ENCODE assay signal across 9 cellular contexts in genomic region chr22:44752285-44753188, GRCh38. TPM values are rescaled to one million over a fixed set of nuclear protein-coding genes. Genes with fewer than 3 reads are reported as not detected.
DNase-seq lines count a peak whose midpoint lies in the region; ATAC-seq and TF ChIP-seq lines count a peak whose summit lies in the region.
"Had no signal": no experiment of that assay in that cellular context is flagged by ENCODE, and none has a peak within 500 bp of the region (broad histone marks: within the 10 kb centered on the region; RNA-seq: fewer than 3 reads in every experiment).

Gene ARHGAP8, plus strand, starts transcription at chr22:44752575. Its CDS starts 33,953 bp downstream, at chr22:44786528.

- H3K9ac ChIP-seq in SK-N-SH (no peak within 1 kb of the TSS), iPS-18a (ENCODE audit: low read length) (peak within 1 kb of the TSS; percentile 68)

- no peak within 1 kb of the TSS for H2AFZ ChIP-seq in SK-N-SH (ENCODE audit: low read depth)

- H3K27ac Mint-ChIP-seq in WTC11: no peak within 1 kb of the TSS
- H3K27ac Mint-ChIP-seq in stimulated activated naive B cell treated with anti-CD40 and anti-IgM and Interleukin-4, amounts not matched to agents 10 μg/mL and 1 μg/mL and 100 μg/mL, for 72 hours: peak within 1 kb of the TSS; percentile 25

- peaks cover 39% of the 10 kb centered on the region for H3K4me1 Mint-ChIP-seq in WTC11
- peaks cover 2 to 10% of the 10 kb centered on the region in 2 donors for H3K4me1 Mint-ChIP-seq in stimulated activated naive B cell treated with anti-CD40 and anti-IgM and Interleukin-4, amounts not matched to agents 10 μg/mL and 1 μg/mL and 100 μg/mL, for 72 hours

- H3F3A ChIP-seq in SK-N-SH (replicated peaks; ENCODE audit: insufficient read depth): no peaks in the 10 kb centered on the region

- no peak for TF ChIP-seq RAD21 in SK-N-SH (IDR thresholded peaks at IDR 0.05; ENCODE audit: low read length)

- H3K4me3 ChIP-seq in SK-N-SH (ENCODE audit: low read depth in 2 of 2, low read length in 1 of 2) (peak within 1 kb of the TSS in 1 of 2 experiments; percentile 2; a peak in 1 of 4 replicates), iPS-18a (ENCODE audit: low read length) (peak within 1 kb of the TSS; percentile 75)

- H3K27ac ChIP-seq in SK-N-SH (ENCODE audit: low read depth in 2 of 2, low read length in 1 of 2) (no peak within 1 kb of the TSS), iPS-18a (ENCODE audit: low read length) (no peak within 1 kb of the TSS)

- H3K4me2 ChIP-seq in SK-N-SH: no peak within 1 kb of the TSS

- no peaks in the 10 kb centered on the region for H3K79me2 ChIP-seq in SK-N-SH (ENCODE audit: insufficient read depth)

- TF ChIP-seq CTCF in SK-N-SH (IDR thresholded peaks at IDR 0.05) (no peak), WTC11 (IDR thresholded peaks at IDR 0.05) (no peak)

- H3K4me1 ChIP-seq in SK-N-SH (ENCODE audit: control insufficient read depth in 1 of 2, insufficient read depth in 2 of 2, low read depth in 1 of 2, low read length in 1 of 2) (peaks cover 0 to 2% of the 10 kb centered on the region in 2 experiments; a peak in 1 of 4 replicates), iPS-18a (ENCODE audit: control insufficient read depth, low read depth, low read length) (peaks cover 15% of the 10 kb centered on the region)

- H3K36me3 Mint-ChIP-seq in WTC11: no peaks in the 10 kb centered on the region
- H3K36me3 Mint-ChIP-seq in stimulated activated naive B cell treated with anti-CD40 and anti-IgM and Interleukin-4, amounts not matched to agents 10 μg/mL and 1 μg/mL and 100 μg/mL, for 72 hours: no peaks in the 10 kb centered on the region

- peak within 1 kb of the TSS; percentile 81 for H3K4me3 Mint-ChIP-seq in WTC11
- H3K4me3 Mint-ChIP-seq in stimulated activated naive B cell treated with anti-CD40 and anti-IgM and Interleukin-4, amounts not matched to agents 10 μg/mL and 1 μg/mL and 100 μg/mL, for 72 hours: peak within 1 kb of the TSS; percentile 79 to 83

- DNase-seq in SK-N-SH: peak; percentile 74
- peak; percentile 69 for DNase-seq in WTC11 (ENCODE audit: low spot score)
- no peak for DNase-seq in stimulated activated naive B cell treated with anti-CD40 and anti-IgM and Interleukin-4, amounts not matched to agents 10 μg/mL and 1 μg/mL and 100 μg/mL, for 72 hours
- DNase-seq in medulla oblongata (ENCODE audit: extremely low spot score): no peak
- no peak for DNase-seq in CD1c-positive myeloid dendritic cell (ENCODE audit: extremely low spot score)
- DNase-seq: AML-193 had no signal

- H3K9me3 Mint-ChIP-seq in WTC11: peaks cover 3% of the 10 kb centered on the region; the same call in 1 of the 2 replicates
- H3K9me3 Mint-ChIP-seq in stimulated activated naive B cell treated with anti-CD40 and anti-IgM and Interleukin-4, amounts not matched to agents 10 μg/mL and 1 μg/mL and 100 μg/mL, for 72 hours: no peaks in the 10 kb centered on the region

- H3K36me3 ChIP-seq in SK-N-SH (replicated peaks in 1 of 2; ENCODE audit: control insufficient read depth in 1 of 2, insufficient read depth in 2 of 2, low read length in 1 of 2) (no peaks in the 10 kb centered on the region), iPS-18a (ENCODE audit: control insufficient read depth, low read depth, low read length) (no peaks in the 10 kb centered on the region)

- WGBS in SK-N-SH (ENCODE audit: low lambda C conversion rate): 36% methylated on average over 39 of the region's 78 CpGs

- no peaks in the 10 kb centered on the region for H4K20me1 ChIP-seq in SK-N-SH (ENCODE audit: insufficient read depth)

- no peak for TF ChIP-seq EP300 in SK-N-SH (IDR thresholded peaks at IDR 0.05; ENCODE audit: borderline replicate concordance in 1 of 2, low read depth in 1 of 2, low read length in 1 of 2)

- H3K9me3 ChIP-seq in SK-N-SH (no peaks in the 10 kb centered on the region), iPS-18a (ENCODE audit: control insufficient read depth, low read depth, low read length) (no peaks in the 10 kb centered on the region)

- CTCF ChIA-PET in SK-N-SH (lab: Yijun Ruan, JAX) (interaction anchor here (2.1 to 3.2 kb wide), 2 partner anchors 18 to 68 kb away, joined by 6 to 11 read pairs; no protein-coding TSS in a partner anchor), WTC11 (lab: Charles Lee) (interaction anchor here (0.6 to 2.4 kb wide), 5 partner anchors 44 to 546 kb away, joined by 3 to 13 read pairs (median 4); no protein-coding TSS in a partner anchor)

- no peaks in the 10 kb centered on the region for H3K27me3 ChIP-seq in SK-N-SH (ENCODE audit: insufficient read depth)
- peaks cover 11% of the 10 kb centered on the region for H3K27me3 ChIP-seq in iPS-18a (ENCODE audit: control insufficient read depth, insufficient read depth, low read length)

- ATAC-seq in SK-N-SH treated with all-trans-retinoic acid at 6 μM for 48 hours (no peak), WTC11 (peak; percentile 65), HG03378 (IDR thresholded peaks at IDR 0.05; ENCODE audit: unreplicated experiment) (no peak)
- ATAC-seq in stimulated activated naive B cell treated with anti-CD40 and anti-IgM and Interleukin-4, amounts not matched to agents 10 μg/mL and 1 μg/mL and 100 μg/mL, for 72 hours (replicated peaks): peak; percentile 23 to 34

- H3K27me3 Mint-ChIP-seq in WTC11 (ENCODE audit: low read depth): peaks cover 3% of the 10 kb centered on the region; the same call in 1 of the 2 replicates
- H3K27me3 Mint-ChIP-seq in stimulated activated naive B cell treated with anti-CD40 and anti-IgM and Interleukin-4, amounts not matched to agents 10 μg/mL and 1 μg/mL and 100 μg/mL, for 72 hours: peaks cover 39 to 75% of the 10 kb centered on the region in 2 donors

- H3K9me2 ChIP-seq in SK-N-SH: no peaks in the 10 kb centered on the region

- POLR2A ChIA-PET in SK-N-SH (lab: Yijun Ruan, JAX) (no interaction called here), WTC11 (lab: Charles Lee) (interaction anchor here (0.6 to 0.7 kb wide), 2 partner anchors 36 to 297 kb away, joined by 3 to 4 read pairs; no protein-coding TSS in a partner anchor)

TF ChIP-seq in SK-N-SH, 30 proteins besides CTCF, POLR2A, EP300 and RAD21 (continues in another document):
- TF ChIP-seq USF2 (IDR thresholded peaks at IDR 0.05; ENCODE audit: borderline replicate concordance, low read depth, low read length) (no peak), NFIC (IDR thresholded peaks at IDR 0.05; ENCODE audit: borderline replicate concordance) (no peak), MAX (IDR thresholded peaks at IDR 0.05; ENCODE audit: low read depth) (no peak), FOXJ3 (CRISPR knock-in tag; IDR thresholded peaks at IDR 0.05) (no peak), SMC3 (IDR thresholded peaks at IDR 0.05; ENCODE audit: low read depth, low read length) (no peak), YY1 (IDR thresholded peaks at IDR 0.05; ENCODE audit: low read depth) (no peak)

TF ChIP-seq in SK-N-SH treated with all-trans-retinoic acid at 6 μM for 48 hours, 23 proteins besides CTCF, POLR2A, EP300 and RAD21 (continues in another document):
- no peak for TF ChIP-seq CSRNP3 (CRISPR knock-in tag; IDR thresholded peaks at IDR 0.05)

TF ChIP-seq in WTC11, 78 proteins besides CTCF, POLR2A, EP300 and RAD21:
- no peak for TF ChIP-seq FOXP4 (CRISPR knock-in tag; IDR thresholded peaks at IDR 0.05)
- TF ChIP-seq ZNF671 (CRISPR knock-in tag; IDR thresholded peaks at IDR 0.05): no peak
- no peak for TF ChIP-seq ATF2 (CRISPR knock-in tag; IDR thresholded peaks at IDR 0.05; ENCODE audit: borderline replicate concordance, low read depth)
- peak; percentile 73 for TF ChIP-seq MAX (CRISPR knock-in tag; IDR thresholded peaks at IDR 0.05)
TF ChIP-seq in WTC11: peak in this region for 1.

RNA-seq across cellular contexts. Expression of gene ARHGAP8, which starts in this region (rescaled TPM):
- polyA plus RNA-seq in SK-N-SH (2012; rRNA removed): 0.05 and 0.08 TPM in 2 replicates
- polyA plus RNA-seq in SK-N-SH (2012; cell fraction: cytosol; rRNA removed): 0.09 TPM in 1 of 2 replicates, not detected in the other
- 0.20 and 0.38 TPM in 2 replicates for polyA plus RNA-seq in SK-N-SH (2012; cell fraction: nucleus; rRNA removed)
- 50.5 to 61.4 TPM (median 58.0 TPM) in 3 replicates for total RNA-seq in WTC11 (2021)

Comparison
In these comparisons a context has a peak if more than half of its experiments do, and no peak if none do; other contexts are left out.
1. Peak in DNase-seq in SK-N-SH; RNA of the gene not detected or under 1 TPM.
2. ATAC-seq: peak in WTC11 (single experiment) and stimulated activated naive B cell treated with anti-CD40 and anti-IgM and Interleukin-4, amounts not matched to agents 10 μg/mL and 1 μg/mL and 100 μg/mL, for 72 hours (2 of 2); none in SK-N-SH treated with all-trans-retinoic acid at 6 μM for 48 hours (single experiment) and HG03378 (single experiment).
3. Of the 6 proteins assayed by ChIP-seq in both WTC11 and SK-N-SH: peak only in WTC11: MAX; only in SK-N-SH: none; in both: none; in neither: 5.